15 cellular contexts compared by ENCODE assay signal in genomic region chr5:77032635-77033034, GRCh38.
"Had no signal": no experiment of that assay in that cellular context is flagged by ENCODE, and none has a peak within 500 bp of the region (broad histone marks: within the 10 kb centered on the region; RNA-seq: fewer than 3 reads in every experiment).

No MANE protein-coding gene starts in this region.

- H2AFZ ChIP-seq: neural progenitor cell had no signal

- H3K27me3 ChIP-seq: ascending aorta, gastrocnemius medialis, heart left ventricle, neural progenitor cell, ovary, stomach, testis, upper lobe of right lung had no signal

- H3K36me3 ChIP-seq: ovary had no signal

- FAIRE-seq: bronchial epithelial cell had no signal

- H3K27me3 Mint-ChIP-seq: activated CD4-positive, alpha-beta T cell treated with anti-CD3 and anti-CD28 coated beads, Interleukin-2, amount 10 ng/mL, durations not matched to agents 7 days and 5 days had no signal

- H3K9me3 ChIP-seq: ascending aorta, gastrocnemius medialis, ovary, testis, upper lobe of right lung had no signal

- H3K9ac ChIP-seq: neural progenitor cell had no signal

- ATAC-seq: gastrocnemius medialis, heart left ventricle, upper lobe of right lung had no signal

- DNase-seq: activated CD4-positive, alpha-beta T cell treated with anti-CD3 and anti-CD28 coated beads, Interleukin-2, amount 10 ng/mL, durations not matched to agents 7 days and 5 days; activated naive CD4-positive, alpha-beta T cell treated with anti-CD3 and anti-CD28 coated beads, Interleukin-2, amount 10 ng/mL, durations not matched to agents 7 days and 5 days; gastrocnemius medialis; heart left ventricle; ovary; stimulated activated CD4-positive, alpha-beta T cell treated with anti-CD3 and anti-CD28 coated beads, Interleukin-12 subunit alpha, Interleukin-12 subunit beta, amount 100 ng/mL, for 4 hours; stimulated activated CD4-positive, alpha-beta T cell treated with anti-CD3 and anti-CD28 coated beads, Interleukin-2, amount 100 ng/mL, for 24 hours; stomach; testis; upper lobe of right lung had no signal

- H3K4me3 ChIP-seq: ascending aorta, gastrocnemius medialis, heart left ventricle, neural progenitor cell, ovary, stomach, testis, upper lobe of right lung had no signal

- H3K27ac ChIP-seq: ascending aorta, epithelial cell of prostate, gastrocnemius medialis, heart left ventricle, neural progenitor cell, ovary, stomach, testis, upper lobe of right lung had no signal

- H3K4me3 Mint-ChIP-seq: activated naive CD4-positive, alpha-beta T cell treated with anti-CD3 and anti-CD28 coated beads, Interleukin-2, amount 10 ng/mL, durations not matched to agents 7 days and 5 days; neural progenitor cell had no signal

- H3K27ac Mint-ChIP-seq: activated CD4-positive, alpha-beta T cell treated with anti-CD3 and anti-CD28 coated beads, Interleukin-2, amount 10 ng/mL, durations not matched to agents 7 days and 5 days; activated naive CD4-positive, alpha-beta T cell treated with anti-CD3 and anti-CD28 coated beads, Interleukin-2, amount 10 ng/mL, durations not matched to agents 7 days and 5 days; activated T-helper 2 cell treated with anti-CD3 and anti-CD28 coated beads, Interferon-gamma antibody, Interleukin-2, Interleukin-4, amounts not matched to agents 10 μg/mL and 5 μg/mL and 100 μg/mL, durations not matched to agents 14 hours and 24 hours and 36 hours; neural progenitor cell had no signal

- H3K36me3 Mint-ChIP-seq: neural progenitor cell had no signal
